ENCODE assay signal across 12 cellular contexts in the genomic region with DNA sequence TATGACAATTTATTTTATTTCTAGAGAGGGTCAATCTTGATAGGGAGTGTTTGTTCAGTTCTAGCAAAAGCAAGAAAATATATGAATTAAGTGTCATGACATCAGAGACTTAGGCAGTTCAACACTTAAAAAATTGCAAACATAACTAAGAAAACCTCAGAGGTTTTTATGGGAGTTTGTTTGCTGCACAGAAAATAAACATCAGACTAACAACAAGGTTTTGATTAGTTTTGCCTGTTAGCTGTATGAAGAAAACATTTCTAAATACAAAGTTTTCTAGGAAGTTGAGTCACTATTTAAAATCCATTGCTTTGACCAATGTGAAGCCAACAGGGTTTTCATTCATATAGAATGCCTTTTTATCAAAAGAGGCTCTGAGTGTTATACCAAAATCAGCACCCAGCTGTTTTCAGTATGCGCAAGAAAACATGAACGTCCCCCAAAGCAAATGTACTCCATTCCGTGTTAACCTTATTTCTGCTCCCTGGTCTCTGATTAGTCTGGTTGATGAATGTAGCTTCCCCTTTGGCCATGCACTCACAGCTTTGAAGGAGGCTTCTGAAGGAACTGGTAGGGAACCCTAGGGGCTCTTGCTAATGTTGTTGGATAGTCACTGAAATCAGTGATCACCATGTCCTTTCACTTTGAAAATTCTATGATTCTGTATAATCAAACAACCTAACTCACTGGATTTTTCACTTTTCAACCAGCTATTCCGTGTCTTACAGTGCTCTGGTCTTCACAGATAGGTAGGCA.
DNase-seq lines count a peak whose midpoint lies in the region; ATAC-seq, FAIRE-seq and TF ChIP-seq lines count a peak whose summit lies in the region.
"Had no signal": no experiment of that assay in that cellular context is flagged by ENCODE, and none has a peak within 500 bp of the region (broad histone marks: within the 10 kb centered on the region; RNA-seq: fewer than 3 reads in every experiment).

No MANE protein-coding gene starts in this region.

- no peak overlapping the region for H3K9ac ChIP-seq in K562 (ENCODE audit: insufficient read depth in 1 of 2, low read depth in 2 of 2, low read length in 2 of 2)

- DNase-seq in GM12892 (ENCODE audit: insufficient read length) (no peak), K562 (ENCODE audit: extremely low read depth in 1 of 4, low spot score in 3 of 4) (no peak), WERI-Rb-1 (no peak), HTR-8/SVneo (ENCODE audit: insufficient read length, low spot score) (no peak), NCI-H1694 treated with DMSO at 0.1 percent for 48 hours (lab: John Stamatoyannopoulos, UW) (no peak)
- DNase-seq in CD8-positive, alpha-beta T cell = no peak

- H3K36me3 ChIP-seq in K562 (ENCODE audit: control insufficient read depth, insufficient read depth, low read length) (no peaks in the 10 kb centered on the region), WERI-Rb-1 (no peaks in the 10 kb centered on the region)
- no peaks in the 10 kb centered on the region for H3K36me3 ChIP-seq in CD8-positive, alpha-beta T cell (ENCODE audit: insufficient read depth, low read length)
- H3K36me3 ChIP-seq: uterus had no signal

- H3K4me2 ChIP-seq in K562 (ENCODE audit: insufficient read depth, low read length) = no peak overlapping the region

- peak; percentile 5 for ATAC-seq in GM19467 (IDR thresholded peaks at IDR 0.05; ENCODE audit: unreplicated experiment)
- peak; percentile 17 for ATAC-seq in HG03196 (IDR thresholded peaks at IDR 0.05; ENCODE audit: unreplicated experiment)
- ATAC-seq in K562 = peak; percentile 33; the same call in 1 of the 3 replicates
- ATAC-seq in CD8-positive, alpha-beta T cell = no peak

- WGBS in K562 (ENCODE audit: insufficient coverage, low coverage, missing lambda C conversion rate) = 11% methylated on average over 4 of the region's 4 CpGs

- H3K9me3 ChIP-seq in K562 (replicated peaks; ENCODE audit: control insufficient read depth, insufficient read depth, low read depth, low read length) (no peaks in the 10 kb centered on the region), WERI-Rb-1 (ENCODE audit: severe bottlenecking) (no peaks in the 10 kb centered on the region)
- no peaks in the 10 kb centered on the region for H3K9me3 ChIP-seq in CD8-positive, alpha-beta T cell (ENCODE audit: low read length)
- H3K9me3 ChIP-seq: uterus had no signal

- H3K36me3 Mint-ChIP-seq in CD8-positive, alpha-beta T cell = no peaks in the 10 kb centered on the region

- intact Hi-C loops in K562 (cut with micrococcal nuclease) = no loop called here
- intact Hi-C loops in CD8-positive, alpha-beta T cell (cut with DNase I, micrococcal nuclease) = no loop called here

- H3K4me3 Mint-ChIP-seq in CD8-positive, alpha-beta T cell = no peak overlapping the region

- no peaks in the 10 kb centered on the region for H3K9me3 Mint-ChIP-seq in CD8-positive, alpha-beta T cell

- POLR2A ChIA-PET in K562 (lab: Yijun Ruan, JAX) = interaction anchor here (1.8 kb wide), 1 partner anchor 10 kb away, joined by 5 read pairs; no protein-coding TSS in a partner anchor
- POLR2A ChIA-PET in CD8-positive, alpha-beta T cell (lab: Charles Lee) = interaction anchor here (0.5 kb wide), 1 partner anchor 843 kb away, joined by 7 read pairs; no protein-coding TSS in a partner anchor

- no peaks in the 10 kb centered on the region for H3K79me2 ChIP-seq in K562 (ENCODE audit: control insufficient read depth, insufficient read depth, low read length)

- H3K27me3 ChIP-seq in K562 (ENCODE audit: control insufficient read depth in 2 of 2, insufficient read depth in 2 of 2, low read length in 2 of 2) = peaks cover 6 to 7% of the 10 kb centered on the region in 2 experiments; a peak in 4 of 5 replicates
- no peaks in the 10 kb centered on the region for H3K27me3 ChIP-seq in WERI-Rb-1 (ENCODE audit: insufficient read depth, low read depth, severe bottlenecking)
- H3K27me3 ChIP-seq in CD8-positive, alpha-beta T cell (ENCODE audit: insufficient read depth, low read length) = no peaks in the 10 kb centered on the region
- H3K27me3 ChIP-seq: uterus had no signal

- H3K27me3 Mint-ChIP-seq in CD8-positive, alpha-beta T cell (ENCODE audit: low read depth) = peaks cover 9% of the 10 kb centered on the region

- H3K27ac ChIP-seq in K562 (ENCODE audit: extremely low read depth, low read depth, low read length) = no peak overlapping the region
- no peak overlapping the region for H3K27ac ChIP-seq in WERI-Rb-1
- no peak overlapping the region for H3K27ac ChIP-seq in CD8-positive, alpha-beta T cell (ENCODE audit: low read depth, low read length)
- H3K27ac ChIP-seq: RWPE1, uterus had no signal

- in situ Hi-C loops in K562 (cut with MboI) = no loop called here

- no peak for TF ChIP-seq RAD21 in K562 (CRISPR knock-in tag; conservative IDR thresholded peaks at IDR 0.05 in 1 of 2, IDR thresholded peaks at IDR 0.05 in 1 of 2)

- no peak for TF ChIP-seq CTCF in K562 (IDR thresholded peaks at IDR 0.05 in 2 of 3, conservative IDR thresholded peaks at IDR 0.05 in 1 of 3; ENCODE audit: insufficient read depth in 2 of 3, low read depth in 1 of 3, low read length in 3 of 3)
- TF ChIP-seq CTCF in WERI-Rb-1 (IDR thresholded peaks at IDR 0.05; ENCODE audit: low read depth, low read length) = no peak
- no peak for TF ChIP-seq CTCF in CD8-positive, alpha-beta T cell (IDR thresholded peaks at IDR 0.05)

- H2AFZ ChIP-seq in K562 (ENCODE audit: low read depth, low read length) = no peak overlapping the region

- FAIRE-seq in GM12892 (lab: Jason Lieb, UNC) = peak; percentile 27
- peak; percentile 15 for FAIRE-seq in K562 (lab: Jason Lieb, UNC)
- no peak for FAIRE-seq in HTR-8/SVneo (lab: Jason Lieb, UNC)
- FAIRE-seq: endothelial cell of umbilical vein had no signal

- CTCF ChIA-PET in K562 (lab: Yijun Ruan, JAX; ENCODE audit: low intra/inter-chr PET ratio) = no interaction called here
- CTCF ChIA-PET in CD8-positive, alpha-beta T cell (lab: Charles Lee) = interaction anchor here (1.3 kb wide), 1 partner anchor 13 kb away, joined by 5 read pairs; no protein-coding TSS in a partner anchor

- TF ChIP-seq POLR2A in GM12892 (IDR thresholded peaks at IDR 0.05; ENCODE audit: low read depth, low read length) = no peak
- TF ChIP-seq POLR2A in K562 (conservative IDR thresholded peaks at IDR 0.05) = no peak

- no peaks in the 10 kb centered on the region; a peak in 1 of 5 replicates for H3K4me1 ChIP-seq in K562 (replicated peaks in 1 of 2; ENCODE audit: control insufficient read depth in 2 of 2, insufficient read depth in 2 of 2, low read length in 2 of 2)
- no peaks in the 10 kb centered on the region for H3K4me1 ChIP-seq in CD8-positive, alpha-beta T cell (ENCODE audit: insufficient read depth, low read length)

- H3K27ac Mint-ChIP-seq in CD8-positive, alpha-beta T cell = no peak overlapping the region

- no peaks in the 10 kb centered on the region for H3K9me1 ChIP-seq in K562 (ENCODE audit: control insufficient read depth, insufficient read depth, low read length)

- H3K4me1 Mint-ChIP-seq in CD8-positive, alpha-beta T cell (ENCODE audit: low read depth) = peaks cover 4% of the 10 kb centered on the region

- H3K4me3 ChIP-seq in K562 = no peak overlapping the region
- no peak overlapping the region for H3K4me3 ChIP-seq in WERI-Rb-1 (ENCODE audit: low read depth, low read length)
- H3K4me3 ChIP-seq in CD8-positive, alpha-beta T cell (ENCODE audit: low read depth, low read length) = no peak overlapping the region
- H3K4me3 ChIP-seq: lung, uterus had no signal

- BruUV-seq in K562 (replicated peaks; lab: Mats Ljungman, UMichigan) = no TSS peak

- H4K20me1 ChIP-seq in K562 (replicated peaks; ENCODE audit: control insufficient read depth, insufficient read depth, low read length) = no peaks in the 10 kb centered on the region

- no peak for TF ChIP-seq EP300 in K562 (IDR thresholded peaks at IDR 0.05; ENCODE audit: low read length)

TF ChIP-seq in K562, 482 proteins besides CTCF, POLR2A, EP300 and RAD21 (continues in another document):
- no peak for TF ChIP-seq ZBTB8A (IDR thresholded peaks at IDR 0.05; ENCODE audit: partially characterized antibody)
- TF ChIP-seq, protein P1, sequence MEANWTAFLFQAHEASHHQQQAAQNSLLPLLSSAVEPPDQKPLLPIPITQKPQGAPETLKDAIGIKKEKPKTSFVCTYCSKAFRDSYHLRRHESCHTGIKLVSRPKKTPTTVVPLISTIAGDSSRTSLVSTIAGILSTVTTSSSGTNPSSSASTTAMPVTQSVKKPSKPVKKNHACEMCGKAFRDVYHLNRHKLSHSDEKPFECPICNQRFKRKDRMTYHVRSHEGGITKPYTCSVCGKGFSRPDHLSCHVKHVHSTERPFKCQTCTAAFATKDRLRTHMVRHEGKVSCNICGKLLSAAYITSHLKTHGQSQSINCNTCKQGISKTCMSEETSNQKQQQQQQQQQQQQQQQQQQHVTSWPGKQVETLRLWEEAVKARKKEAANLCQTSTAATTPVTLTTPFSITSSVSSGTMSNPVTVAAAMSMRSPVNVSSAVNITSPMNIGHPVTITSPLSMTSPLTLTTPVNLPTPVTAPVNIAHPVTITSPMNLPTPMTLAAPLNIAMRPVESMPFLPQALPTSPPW (CRISPR knock-in tag; IDR thresholded peaks at IDR 0.05) = no peak
- 0 out of 2 replicates have a peak, but pooled peaks have one; percentile 21 for TF ChIP-seq KLF6 (CRISPR knock-in tag; IDR thresholded peaks at IDR 0.05; ENCODE audit: borderline replicate concordance)
- TF ChIP-seq NR2C2 (CRISPR knock-in tag; IDR thresholded peaks at IDR 0.05) = no peak
- no peak for TF ChIP-seq NR2C2 (tag; IDR thresholded peaks at IDR 0.05)
- peak; percentile 42; the same call in 1 of the 2 replicates for TF ChIP-seq ZNF766 (CRISPR knock-in tag; conservative IDR thresholded peaks at IDR 0.05)
